ENCODE assay signal across 27 cellular contexts in the genomic region with DNA sequence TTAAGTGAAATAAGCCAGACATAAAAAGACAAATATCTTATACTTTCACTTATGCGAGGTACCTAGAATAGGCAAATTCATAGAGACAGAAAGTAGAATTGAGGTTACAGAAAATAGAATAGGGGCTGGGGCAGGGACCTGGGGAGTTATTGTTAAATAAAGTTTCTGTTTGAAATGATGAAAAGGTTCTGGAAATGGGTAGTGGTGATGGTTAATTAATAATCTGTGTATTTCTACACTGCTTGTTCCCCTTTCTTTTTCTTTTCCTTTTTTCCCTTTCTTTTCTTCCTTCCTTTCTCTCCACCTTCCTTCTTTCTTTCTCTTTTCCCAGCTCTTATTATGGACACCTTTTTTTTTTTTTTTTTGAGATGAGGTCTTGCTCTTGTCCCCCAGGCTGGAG.
"Had no signal": no experiment of that assay in that cellular context is flagged by ENCODE, and none has a peak within 500 bp of the region (broad histone marks: within the 10 kb centered on the region; RNA-seq: fewer than 3 reads in every experiment).

No MANE protein-coding gene starts in this region.

- H3K9me3 ChIP-seq: breast epithelium, neutrophil, ovary, suprapubic skin, tibial artery, upper lobe of right lung had no signal

- H3K4me1 ChIP-seq: breast epithelium, suprapubic skin, tibial artery, upper lobe of right lung had no signal

- H3K4me3 Mint-ChIP-seq: activated B cell treated with CpG ODN at 0.5 μM for 24 hours; activated T-cell treated with anti-CD3 and anti-CD28 coated beads, Interleukin-2, amount 50 U/mL, for 72 hours; endodermal cell; mesothelial cell of epicardium; naive B cell; nephron progenitor cell; T-helper 2 cell treated with Interferon-gamma antibody and Interleukin-4, amounts not matched to agents 5 μg/mL and 100 μg/mL, for 36 hours had no signal

- H3K9me3 Mint-ChIP-seq: activated B cell treated with CpG ODN at 0.5 μM for 24 hours; activated naive CD4-positive, alpha-beta T cell treated with anti-CD3 and anti-CD28 coated beads, Interleukin-2, amount 50 U/mL, for 72 hours; activated T-cell treated with anti-CD3 and anti-CD28 coated beads, Interleukin-2, amount 50 U/mL, for 72 hours; endodermal cell; mesothelial cell of epicardium; naive B cell; nephron progenitor cell; T-helper 2 cell treated with Interferon-gamma antibody and Interleukin-4, amounts not matched to agents 5 μg/mL and 100 μg/mL, for 36 hours had no signal

- H3K4me3 ChIP-seq: breast epithelium, ovary, suprapubic skin, tibial artery, upper lobe of right lung had no signal

- ATAC-seq: activated naive CD4-positive, alpha-beta T cell treated with anti-CD3 and anti-CD28 coated beads, Interleukin-2, amount 50 U/mL, for 72 hours; activated T-cell treated with anti-CD3 and anti-CD28 coated beads, Interleukin-2, amount 50 U/mL, for 72 hours; esophagus mucosa; upper lobe of right lung had no signal

- H3K36me3 Mint-ChIP-seq: activated naive CD4-positive, alpha-beta T cell treated with anti-CD3 and anti-CD28 coated beads, Interleukin-2, amount 50 U/mL, for 72 hours; mesothelial cell of epicardium; naive B cell had no signal

- H3K36me3 ChIP-seq: breast epithelium, neutrophil, ovary, suprapubic skin, tibial artery, upper lobe of right lung had no signal

- H3K27me3 ChIP-seq: breast epithelium, neutrophil, ovary, suprapubic skin, upper lobe of right lung had no signal

- H3K27ac ChIP-seq: breast epithelium, neutrophil, ovary, suprapubic skin, tibial artery, upper lobe of right lung had no signal

- DNase-seq: activated B cell treated with CpG ODN at 0.5 μM for 24 hours; activated CD4-positive, alpha-beta T cell treated with anti-CD3 and anti-CD28 coated beads for 4 hours; activated CD4-positive, alpha-beta T cell treated with anti-CD3 and anti-CD28 coated beads, Interleukin-2, amount 50 U/mL, for 4 hours; activated naive CD4-positive, alpha-beta T cell; activated T-cell treated with anti-CD3 and anti-CD28 coated beads for 4 hours; activated T-cell treated with anti-CD3 and anti-CD28 coated beads, Interleukin-2, amount 50 U/mL, for 72 hours; central memory CD4-positive, alpha-beta T cell; endodermal cell; foreskin fibroblast; head of caudate nucleus; hypothalamus; naive B cell; nephron progenitor cell; ovary; stimulated activated CD4-positive, alpha-beta T cell treated with anti-CD3 and anti-CD28 coated beads, Interleukin-15, amount 100 ng/mL, for 24 hours; stimulated activated CD4-positive, alpha-beta T cell treated with anti-CD3 and anti-CD28 coated beads, Interleukin-2, amount 100 ng/mL, for 24 hours; stimulated activated naive CD4-positive, alpha-beta T cell; tibial artery; upper lobe of right lung had no signal

- H3K4me1 Mint-ChIP-seq: endodermal cell, mesothelial cell of epicardium, nephron progenitor cell had no signal

- H3K27ac Mint-ChIP-seq: activated B cell treated with CpG ODN at 0.5 μM for 24 hours; activated T-cell treated with anti-CD3 and anti-CD28 coated beads, Interleukin-2, amount 50 U/mL, for 72 hours; endodermal cell; mesothelial cell of epicardium; nephron progenitor cell; progenitor cell of endocrine pancreas; T-helper 2 cell treated with Interferon-gamma antibody and Interleukin-4, amounts not matched to agents 5 μg/mL and 100 μg/mL, for 36 hours had no signal

- H3K27me3 Mint-ChIP-seq: activated B cell treated with CpG ODN at 0.5 μM for 24 hours had no signal
